8 cellular contexts compared by ENCODE assay signal in the genomic region with DNA sequence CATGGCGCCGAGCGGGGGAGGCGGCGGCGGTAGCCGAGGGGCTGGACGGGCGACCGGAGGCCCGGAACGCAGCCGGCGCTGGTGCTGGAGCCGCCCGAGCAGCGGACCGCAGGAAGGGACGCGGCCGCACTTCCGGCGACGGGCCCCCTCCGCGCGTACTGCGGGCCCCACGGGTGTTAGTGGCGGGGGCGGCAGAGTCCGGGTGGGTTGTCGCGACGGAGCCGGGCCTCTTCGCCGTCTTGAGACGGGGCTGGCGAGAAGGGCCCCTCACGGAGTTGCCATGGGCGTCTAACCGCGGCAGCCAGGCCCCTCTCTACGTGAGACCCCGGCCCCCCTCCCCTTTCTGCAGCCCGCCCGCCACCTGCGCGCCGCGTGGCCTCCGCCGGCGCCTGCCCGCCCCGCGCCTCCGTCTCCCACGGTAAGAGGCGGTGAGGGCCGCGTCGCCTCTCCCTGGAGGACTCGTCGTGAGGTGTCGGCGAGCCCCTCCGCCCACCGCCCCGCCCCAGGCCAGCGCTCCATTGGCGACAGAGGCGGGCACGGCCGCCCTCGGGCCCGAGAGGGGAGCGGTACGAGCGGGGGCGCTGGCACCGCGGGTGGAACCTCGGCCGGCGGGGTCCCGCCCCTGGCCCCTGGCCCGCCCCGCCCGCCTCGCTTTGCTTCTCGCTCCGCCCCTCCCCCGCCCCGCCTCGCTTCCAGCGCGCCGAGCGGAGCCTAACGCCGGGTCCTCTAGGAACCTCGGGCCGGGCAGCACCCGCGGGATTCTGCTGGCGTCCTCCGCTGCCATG. TPM values are rescaled to one million over a fixed set of nuclear protein-coding genes. Genes with fewer than 3 reads are reported as not detected.
A peak's percentile ranks its signal among the peaks of the same experiment; 100 is the strongest.
DNase-seq lines count a peak whose midpoint lies in the region; ATAC-seq, FAIRE-seq and TF ChIP-seq lines count a peak whose summit lies in the region.

A gene with protein sequence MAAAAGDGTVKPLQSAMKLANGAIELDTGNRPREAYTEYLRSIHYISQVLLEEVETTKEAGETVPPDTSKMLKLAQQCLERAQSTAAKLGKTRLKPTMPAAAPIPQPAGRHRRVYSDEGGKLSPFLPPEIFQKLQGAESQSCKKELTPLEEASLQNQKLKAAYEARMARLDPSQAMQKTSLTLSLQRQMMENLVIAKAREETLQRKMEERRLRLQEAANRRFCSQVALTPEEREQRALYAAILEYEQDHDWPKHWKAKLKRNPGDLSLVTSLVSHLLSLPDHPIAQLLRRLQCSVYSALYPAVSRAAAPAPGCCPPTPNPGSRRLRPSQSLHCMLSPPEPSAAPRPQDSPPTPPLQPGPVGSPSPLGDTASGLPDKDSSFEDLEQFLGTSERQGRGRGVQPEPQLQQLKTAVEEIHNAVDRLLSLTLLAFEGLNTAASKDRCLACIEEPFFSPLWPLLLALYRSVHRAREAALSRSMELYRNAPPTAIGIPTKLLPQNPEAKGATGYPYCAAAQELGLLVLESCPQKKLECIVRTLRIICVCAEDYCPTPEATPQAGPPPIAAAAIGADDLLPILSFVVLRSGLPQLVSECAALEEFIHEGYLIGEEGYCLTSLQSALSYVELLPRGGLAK (minus strand): TSS at position 40 of the 785 bp plus-strand sequence. CDS start 37 bp downstream, at position 3.
A gene with protein sequence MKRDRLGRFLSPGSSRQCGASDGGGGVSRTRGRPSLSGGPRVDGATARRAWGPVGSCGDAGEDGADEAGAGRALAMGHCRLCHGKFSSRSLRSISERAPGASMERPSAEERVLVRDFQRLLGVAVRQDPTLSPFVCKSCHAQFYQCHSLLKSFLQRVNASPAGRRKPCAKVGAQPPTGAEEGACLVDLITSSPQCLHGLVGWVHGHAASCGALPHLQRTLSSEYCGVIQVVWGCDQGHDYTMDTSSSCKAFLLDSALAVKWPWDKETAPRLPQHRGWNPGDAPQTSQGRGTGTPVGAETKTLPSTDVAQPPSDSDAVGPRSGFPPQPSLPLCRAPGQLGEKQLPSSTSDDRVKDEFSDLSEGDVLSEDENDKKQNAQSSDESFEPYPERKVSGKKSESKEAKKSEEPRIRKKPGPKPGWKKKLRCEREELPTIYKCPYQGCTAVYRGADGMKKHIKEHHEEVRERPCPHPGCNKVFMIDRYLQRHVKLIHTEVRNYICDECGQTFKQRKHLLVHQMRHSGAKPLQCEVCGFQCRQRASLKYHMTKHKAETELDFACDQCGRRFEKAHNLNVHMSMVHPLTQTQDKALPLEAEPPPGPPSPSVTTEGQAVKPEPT (plus strand): TSS at position 679 of the 785 bp plus-strand sequence. CDS start 104 bp downstream, at position 783.

- no peaks in the 10 kb centered on the region for H3K9me1 ChIP-seq in endothelial cell of umbilical vein (replicated peaks; ENCODE audit: control insufficient read depth, extremely low read depth, insufficient read depth, low read length)

- peaks cover 0 to 11% of the 10 kb centered on the region in 2 experiments for H3K36me3 ChIP-seq in endothelial cell of umbilical vein (ENCODE audit: control insufficient read depth in 2 of 2, extremely low read depth in 1 of 2, insufficient read depth in 2 of 2, low read length in 2 of 2)

- H3K4me2 ChIP-seq in endothelial cell of umbilical vein (ENCODE audit: insufficient read depth, low read length) = peak within 1 kb of the TSS; percentile 67

- peak; percentile 69 for FAIRE-seq in endothelial cell of umbilical vein (lab: Jason Lieb, UNC)

- peaks cover 28% of the 10 kb centered on the region for H3K79me2 ChIP-seq in endothelial cell of umbilical vein (ENCODE audit: control insufficient read depth, insufficient read depth, low read length)

- peak within 1 kb of the TSS; percentile 95 for H3K9ac ChIP-seq in endothelial cell of umbilical vein (replicated peaks; ENCODE audit: extremely low read depth, insufficient read depth, low read length)

- no peaks in the 10 kb centered on the region for H4K20me1 ChIP-seq in endothelial cell of umbilical vein (replicated peaks; ENCODE audit: control insufficient read depth, extremely low read depth, insufficient read depth, low read length)

- TF ChIP-seq CTCF in AG10803 (conservative IDR thresholded peaks at IDR 0.05; ENCODE audit: low read length) = no peak
- TF ChIP-seq CTCF in endothelial cell of umbilical vein (IDR thresholded peaks at IDR 0.05; ENCODE audit: extremely low read depth in 1 of 2, insufficient read depth in 1 of 2, low read depth in 1 of 2, low read length in 2 of 2) = no peak

- CTCF ChIA-PET in endothelial cell of umbilical vein (lab: Charles Lee) = no interaction called here

- no peaks in the 10 kb centered on the region for H3K9me3 ChIP-seq in endothelial cell of umbilical vein (replicated peaks; ENCODE audit: control insufficient read depth, insufficient read depth, low read length)

- H3K27me3 ChIP-seq in endothelial cell of umbilical vein (ENCODE audit: control insufficient read depth in 2 of 2, insufficient read depth in 2 of 2, low read length in 2 of 2) = no peaks in the 10 kb centered on the region

- peak within 1 kb of the TSS; percentile 84 for H3K4me3 ChIP-seq in AG10803 (ENCODE audit: low read length)
- H3K4me3 ChIP-seq in endothelial cell of umbilical vein (replicated peaks in 1 of 3; ENCODE audit: insufficient read depth in 1 of 3, low read depth in 1 of 3, low read length in 3 of 3) = peak within 1 kb of the TSS; percentile 57 to 76 (median 63)

- POLR2A ChIA-PET in endothelial cell of umbilical vein (lab: Charles Lee) = no interaction called here

- peak; percentile 49 for ATAC-seq in GM19025 (IDR thresholded peaks at IDR 0.05; ENCODE audit: low read depth, unreplicated experiment)
- peak; percentile 51 for ATAC-seq in HG03342 (IDR thresholded peaks at IDR 0.05; ENCODE audit: unreplicated experiment)

- intact Hi-C loops in endothelial cell of umbilical vein (cut with micrococcal nuclease) = loop anchor here (2.0 to 10.0 kb wide), 5 partner anchors 14 to 201 kb away; a partner anchor contains a TSS

- H3K4me1 ChIP-seq in endothelial cell of umbilical vein (ENCODE audit: control insufficient read depth, extremely low read depth, insufficient read depth, low read length) = peaks cover 36% of the 10 kb centered on the region

- peak; percentile 80 for TF ChIP-seq POLR2A in endothelial cell of umbilical vein (IDR thresholded peaks at IDR 0.05; ENCODE audit: low read depth, low read length)

- H3K27ac ChIP-seq in endothelial cell of umbilical vein (ENCODE audit: insufficient read depth, low read depth, low read length) = peak within 1 kb of the TSS; percentile 95

- no peak within 1 kb of the TSS for H2AFZ ChIP-seq in endothelial cell of umbilical vein (ENCODE audit: low read depth, low read length)

- DNase-seq in AG10803 (ENCODE audit: low read depth) (peak; percentile 77), NOMO-1 treated with dmso at 0.1 percent for 144 hours (lab: John Stamatoyannopoulos, UW; ENCODE audit: unreplicated experiment) (peak; percentile 65), endothelial cell of umbilical vein (ENCODE audit: low read depth, low spot score) (peak; percentile 79), midbrain (lab: John Stamatoyannopoulos, UW) (peak; percentile 88)
- peak; percentile 37 for DNase-seq in activated CD8-positive, alpha-beta memory T cell treated with anti-CD3 and anti-CD28 coated beads, Interleukin-2, amount 50 U/mL, for 24 hours (ENCODE audit: extremely low read depth)
- DNase-seq in stimulated activated CD8-positive, alpha-beta memory T cell treated with anti-CD3 and anti-CD28 coated beads, Interleukin-2, amount 100 ng/mL, for 1 hour (ENCODE audit: low read depth in 2 of 2) = peak; percentile 72 to 78

- no TSS peak for BruUV-seq in endothelial cell of umbilical vein (replicated peaks; lab: Mats Ljungman, UMichigan)

- dilution Hi-C loops in endothelial cell of umbilical vein (cut with MboI; ENCODE audit: extremely low pct_ligation_motif_present, low sequenced_read_pairs) = no loop called here

TF ChIP-seq in endothelial cell of umbilical vein, 7 proteins besides CTCF, POLR2A, EP300 and RAD21:
- TF ChIP-seq POLR2AphosphoS5 (IDR thresholded peaks at IDR 0.05; ENCODE audit: insufficient read depth, low read depth, low read length) = peak; percentile 81
- TF ChIP-seq, protein P1, sequence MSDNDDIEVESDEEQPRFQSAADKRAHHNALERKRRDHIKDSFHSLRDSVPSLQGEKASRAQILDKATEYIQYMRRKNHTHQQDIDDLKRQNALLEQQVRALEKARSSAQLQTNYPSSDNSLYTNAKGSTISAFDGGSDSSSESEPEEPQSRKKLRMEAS (IDR thresholded peaks at IDR 0.05; ENCODE audit: insufficient read depth, insufficient read length) = no peak

RNA-seq across cellular contexts. Expression of the first gene that starts in this region (rescaled TPM):
- total RNA-seq in endothelial cell of umbilical vein = 15.5 and 18.3 TPM in 2 replicates
- polyA plus RNA-seq in endothelial cell of umbilical vein = 17.3 and 19.0 TPM in 2 replicates
- polyA plus RNA-seq in endothelial cell of umbilical vein (2011; cell fraction: cytosol; rRNA removed) = 4.9 and 10.1 TPM in 2 replicates
- polyA plus RNA-seq in endothelial cell of umbilical vein (2011; cell fraction: nucleus; rRNA removed) = 41.9 and 59.1 TPM in 2 replicates
- polyA plus RNA-seq in endothelial cell of umbilical vein (2012) = 8.3 and 14.2 TPM in 2 replicates
- polyA minus RNA-seq in endothelial cell of umbilical vein = 7.0 and 12.6 TPM in 2 replicates
- polyA minus RNA-seq in endothelial cell of umbilical vein (2011; cell fraction: cytosol; rRNA and poly(A)+ RNA removed) = 4.5 TPM
- polyA minus RNA-seq in endothelial cell of umbilical vein (2011; cell fraction: nucleus; rRNA and poly(A)+ RNA removed) = 7.1 and 12.7 TPM in 2 replicates

RNA-seq across cellular contexts. Expression of the second gene that starts in this region (rescaled TPM):
- total RNA-seq in endothelial cell of umbilical vein = 36.6 and 42.7 TPM in 2 replicates
- polyA plus RNA-seq in endothelial cell of umbilical vein = 40.0 and 41.6 TPM in 2 replicates
- 12.7 and 16.7 TPM in 2 replicates for polyA plus RNA-seq in endothelial cell of umbilical vein (2011; cell fraction: cytosol; rRNA removed)
- 161 and 165 TPM in 2 replicates for polyA plus RNA-seq in endothelial cell of umbilical vein (2011; cell fraction: nucleus; rRNA removed)
- 17.8 and 29.4 TPM in 2 replicates for polyA plus RNA-seq in endothelial cell of umbilical vein (2012)
- polyA minus RNA-seq in endothelial cell of umbilical vein = 28.4 and 35.5 TPM in 2 replicates
- 13.1 TPM for polyA minus RNA-seq in endothelial cell of umbilical vein (2011; cell fraction: cytosol; rRNA and poly(A)+ RNA removed)
- polyA minus RNA-seq in endothelial cell of umbilical vein (2011; cell fraction: nucleus; rRNA and poly(A)+ RNA removed) = 29.8 and 61.9 TPM in 2 replicates

Comparison
In these comparisons a context has a peak if more than half of its experiments do, and no peak if none do; other contexts are left out.
1. Peak in every context shown above with its lines: DNase-seq, ATAC-seq, H3K4me3 ChIP-seq and H3K27ac ChIP-seq.
2. DNase-seq: peak in every context shown above with its lines; median percentile 88 in midbrain; 79 in endothelial cell of umbilical vein; 77 in AG10803; 75 in stimulated activated CD8-positive, alpha-beta memory T cell treated with anti-CD3 and anti-CD28 coated beads, Interleukin-2, amount 100 ng/mL, for 1 hour; 65 in NOMO-1 treated with dmso at 0.1 percent for 144 hours; 37 in activated CD8-positive, alpha-beta memory T cell treated with anti-CD3 and anti-CD28 coated beads, Interleukin-2, amount 50 U/mL, for 24 hours.